Comparison of ENCODE assay signal across 11 cellular contexts in genomic region chrX:108735087-108735679, GRCh38. TPM values are rescaled to one million over a fixed set of nuclear protein-coding genes. Genes with fewer than 3 reads are reported as not detected.
DNase-seq lines count a peak whose midpoint lies in the region; ATAC-seq and TF ChIP-seq lines count a peak whose summit lies in the region.
"Had no signal": no experiment of that assay in that cellular context is flagged by ENCODE, and none has a peak within 500 bp of the region (broad histone marks: within the 10 kb centered on the region; RNA-seq: fewer than 3 reads in every experiment).

No MANE protein-coding gene starts in this region.

- peak overlapping the region; percentile 91 for H3K4me2 ChIP-seq in neural progenitor cell

- peak; percentile 71 for DNase-seq in HuH-7 (ENCODE audit: low spot score)
- DNase-seq in ecto neural progenitor cell (ENCODE audit: low spot score) = peak; percentile 70
- DNase-seq in neural progenitor cell (ENCODE audit: low spot score) = peak; percentile 60
- DNase-seq in adrenal gland = no peak
- DNase-seq in foreskin melanocyte = no peak
- no peak for DNase-seq in NCI-H128 (lab: John Stamatoyannopoulos, UW; ENCODE audit: unreplicated experiment)
- DNase-seq: activated naive CD4-positive, alpha-beta T cell treated with anti-CD3 and anti-CD28 coated beads, Interleukin-2, amount 50 U/mL, for 16 hours; stimulated activated naive CD8-positive, alpha-beta T cell treated with anti-CD3 and anti-CD28 coated beads, Interleukin-15, Interleukin-2, amounts not matched to agents 100 U/mL and 50 U/mL, for 24 hours had no signal

- no peak overlapping the region for H2AFZ ChIP-seq in neural progenitor cell (replicated peaks)

- peaks cover 3% of the 10 kb centered on the region for H3K36me3 Mint-ChIP-seq in neural progenitor cell

- H3K4me1 Mint-ChIP-seq in neural progenitor cell = peaks cover 49% of the 10 kb centered on the region

- ATAC-seq in GM18870 (IDR thresholded peaks at IDR 0.05; ENCODE audit: unreplicated experiment) = no peak
- ATAC-seq: stimulated activated naive CD8-positive, alpha-beta T cell treated with anti-CD3 and anti-CD28 coated beads, Interleukin-15, Interleukin-2, amounts not matched to agents 100 U/mL and 50 U/mL, for 24 hours had no signal

- peaks cover 58% of the 10 kb centered on the region for H3F3A ChIP-seq in neural progenitor cell (ENCODE audit: low read depth)

- H3K4me1 ChIP-seq in neural progenitor cell (peaks cover 46% of the 10 kb centered on the region), adrenal gland (replicated peaks in 1 of 2) (no peaks in the 10 kb centered on the region)

- peaks cover 87% of the 10 kb centered on the region for H3K79me2 ChIP-seq in neural progenitor cell (ENCODE audit: low read depth)

- peak overlapping the region; percentile 46 for H3K27ac Mint-ChIP-seq in neural progenitor cell
- H3K27ac Mint-ChIP-seq: T-helper 1 cell treated with Interleukin-12 subunit alpha and Interleukin-12 subunit beta and Interleukin-4 antibody, amounts not matched to agents 30 μg/mL and 1 μg/mL, for 36 hours had no signal

- WGBS in adrenal gland, 4 donors = 3 to 57% (median 25%) methylated on average over 9 to 36 of the region's 36 CpGs; no CpG with 5 or more reads in 1 of the 4 donors

- H4K20me1 ChIP-seq in neural progenitor cell (ENCODE audit: low read depth) = peaks cover 27% of the 10 kb centered on the region

- H3K27me3 Mint-ChIP-seq in neural progenitor cell (ENCODE audit: insufficient read depth, low read depth) = peaks cover 36% of the 10 kb centered on the region

- no peak for TF ChIP-seq POLR2A in adrenal gland (IDR thresholded peaks at IDR 0.05)

- H3K27me3 ChIP-seq in neural progenitor cell (no peaks in the 10 kb centered on the region), adrenal gland (peaks cover 86% of the 10 kb centered on the region)

- H3K4me3 ChIP-seq in neural progenitor cell = peak overlapping the region; percentile 64
- no peak overlapping the region for H3K4me3 ChIP-seq in adrenal gland

- H3K27ac ChIP-seq in neural progenitor cell (no peak overlapping the region), adrenal gland (no peak overlapping the region)

- H3K36me3 ChIP-seq in neural progenitor cell = peaks cover 7% of the 10 kb centered on the region
- no peaks in the 10 kb centered on the region for H3K36me3 ChIP-seq in adrenal gland (replicated peaks in 1 of 2)

- peaks cover 3% of the 10 kb centered on the region for H3K9me3 Mint-ChIP-seq in neural progenitor cell
- H3K9me3 Mint-ChIP-seq: T-helper 1 cell treated with Interleukin-12 subunit alpha and Interleukin-12 subunit beta and Interleukin-4 antibody, amounts not matched to agents 30 μg/mL and 1 μg/mL, for 36 hours had no signal

- peak; percentile 24; the same call in 1 of the 2 replicates for TF ChIP-seq CTCF in GM12874 (IDR thresholded peaks at IDR 0.05; ENCODE audit: insufficient read depth, low read depth, low read length)
- peak; percentile 47 for TF ChIP-seq CTCF in neural progenitor cell (IDR thresholded peaks at IDR 0.05)
- TF ChIP-seq CTCF in adrenal gland (IDR thresholded peaks at IDR 0.05) = no peak

- intact Hi-C loops in adrenal gland (cut with DNase I) = no loop called here

- H3K9ac ChIP-seq in neural progenitor cell = no peak overlapping the region

- peak overlapping the region; percentile 94 for H3K4me3 Mint-ChIP-seq in neural progenitor cell
- H3K4me3 Mint-ChIP-seq: T-helper 1 cell treated with Interleukin-12 subunit alpha and Interleukin-12 subunit beta and Interleukin-4 antibody, amounts not matched to agents 30 μg/mL and 1 μg/mL, for 36 hours had no signal

- H3K9me3 ChIP-seq in neural progenitor cell (ENCODE audit: low read depth) (no peaks in the 10 kb centered on the region), adrenal gland (replicated peaks in 1 of 3) (no peaks in the 10 kb centered on the region)

RNA-seq across cellular contexts. Expression of gene IRS4, which starts 1.2 kb away (rescaled TPM):
- total RNA-seq in neural progenitor cell (ENCODE audit: low replicate concordance) (70.1 and 102 TPM in 2 replicates), adrenal gland (not detected)
- polyA plus RNA-seq in adrenal gland = not detected

Comparison
In these comparisons a context has a peak if more than half of its experiments do, and no peak if none do; other contexts are left out.
1. CTCF ChIP-seq: peak in GM12874 (single experiment) and neural progenitor cell (single experiment); none in adrenal gland (0 of 6).
2. DNase-seq: peak in HuH-7 (single experiment), ecto neural progenitor cell (single experiment) and neural progenitor cell (single experiment); none in adrenal gland (0 of 7), foreskin melanocyte (single experiment) and NCI-H128 (single experiment).
3. RNA of gene IRS4, which starts 1.2 kb away (total RNA-seq): 70.1 to 102 TPM in neural progenitor cell; not detected in adrenal gland; every median in the first group is over 10 times any median in the second.